ENCODE assay signal across 1 cellular context in the genomic region with DNA sequence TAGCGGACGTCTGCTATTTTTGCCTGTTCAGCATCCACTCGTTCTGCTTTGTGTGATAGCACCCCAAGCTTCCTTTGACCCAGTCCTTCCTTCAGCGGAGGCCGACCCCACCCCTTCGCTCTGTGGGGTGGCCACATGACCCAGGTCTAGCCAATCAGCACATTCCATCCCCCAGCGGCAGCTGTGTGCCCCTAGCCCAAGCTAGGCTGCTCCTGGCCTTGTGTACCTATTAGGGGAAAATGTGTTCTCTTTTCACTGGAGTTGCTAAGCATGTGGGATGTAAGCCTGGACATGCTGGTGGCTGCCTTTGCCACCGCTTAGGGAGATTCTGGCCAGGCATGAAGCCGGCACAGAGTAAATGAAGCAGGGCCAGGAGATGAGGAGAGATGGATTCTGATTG.
A peak's percentile ranks its signal among the peaks of the same experiment; 100 is the strongest.
TF ChIP-seq lines count a peak whose summit lies in the region.

No MANE protein-coding gene starts in this region.

TF ChIP-seq in WTC11, 78 proteins besides CTCF, POLR2A, EP300 and RAD21 (continued from another document):
- TF ChIP-seq, protein P1, sequence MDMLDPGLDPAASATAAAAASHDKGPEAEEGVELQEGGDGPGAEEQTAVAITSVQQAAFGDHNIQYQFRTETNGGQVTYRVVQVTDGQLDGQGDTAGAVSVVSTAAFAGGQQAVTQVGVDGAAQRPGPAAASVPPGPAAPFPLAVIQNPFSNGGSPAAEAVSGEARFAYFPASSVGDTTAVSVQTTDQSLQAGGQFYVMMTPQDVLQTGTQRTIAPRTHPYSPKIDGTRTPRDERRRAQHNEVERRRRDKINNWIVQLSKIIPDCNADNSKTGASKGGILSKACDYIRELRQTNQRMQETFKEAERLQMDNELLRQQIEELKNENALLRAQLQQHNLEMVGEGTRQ (CRISPR knock-in tag; IDR thresholded peaks at IDR 0.05): peak; percentile 92
- TF ChIP-seq NFYB (CRISPR knock-in tag; conservative IDR thresholded peaks at IDR 0.05; ENCODE audit: low read depth): 0 out of 2 replicates have a peak, but pooled peaks have one; percentile 31
